ENCODE assay signal across 15 cellular contexts in genomic region chr9:95670122-95670521, GRCh38.
"Had no signal": no experiment of that assay in that cellular context is flagged by ENCODE, and none has a peak within 500 bp of the region (broad histone marks: within the 10 kb centered on the region; RNA-seq: fewer than 3 reads in every experiment).

No MANE protein-coding gene starts in this region.

- H3K4me3 Mint-ChIP-seq: activated T-helper 1 cell treated with anti-CD3 and anti-CD28 coated beads, Interleukin-12 subunit alpha, Interleukin-12 subunit beta, Interleukin-2, Interleukin-4 antibody, amounts not matched to agents 30 ng/mL and 10 ng/mL and 1 ng/mL, durations not matched to agents 14 hours and 24 hours and 36 hours; effector memory CD8-positive, alpha-beta T cell; neural crest cell had no signal

- H3K9me3 Mint-ChIP-seq: activated T-helper 1 cell treated with anti-CD3 and anti-CD28 coated beads, Interleukin-12 subunit alpha, Interleukin-12 subunit beta, Interleukin-2, Interleukin-4 antibody, amounts not matched to agents 30 ng/mL and 10 ng/mL and 1 ng/mL, durations not matched to agents 14 hours and 24 hours and 36 hours; effector memory CD8-positive, alpha-beta T cell had no signal

- H3K27ac ChIP-seq: ascending aorta, breast epithelium, gastrocnemius medialis, ovary, stomach, thoracic aorta had no signal

- H3K4me3 ChIP-seq: ascending aorta, breast epithelium, gastrocnemius medialis, ovary, stomach, thoracic aorta had no signal

- H3K27me3 ChIP-seq: ascending aorta, breast epithelium, ovary, stomach had no signal

- DNase-seq: dermis blood vessel endothelial cell; effector memory CD8-positive, alpha-beta T cell; gastrocnemius medialis; midbrain; ovary; stimulated activated CD4-positive, alpha-beta T cell treated with anti-CD3 and anti-CD28 coated beads, Interleukin-1b, Interleukin-23, amount 100 ng/mL, for 48 hours; stomach; T1000 had no signal

- H3K36me3 ChIP-seq: ascending aorta, breast epithelium, gastrocnemius medialis, ovary, stomach, thoracic aorta had no signal

- ATAC-seq: activated CD4-positive, CD25-positive, alpha-beta regulatory T cell treated with anti-CD3 and anti-CD28 coated beads, Interleukin-2, amount 50 U/mL, for 24 hours; effector memory CD8-positive, alpha-beta T cell; gastrocnemius medialis; left lobe of liver had no signal

- H3K4me1 ChIP-seq: breast epithelium, gastrocnemius medialis had no signal

- H3K9me3 ChIP-seq: ascending aorta, breast epithelium, gastrocnemius medialis, ovary, stomach, thoracic aorta had no signal

- H3K27ac Mint-ChIP-seq: activated T-helper 1 cell treated with anti-CD3 and anti-CD28 coated beads, Interleukin-12 subunit alpha, Interleukin-12 subunit beta, Interleukin-2, Interleukin-4 antibody, amounts not matched to agents 30 ng/mL and 10 ng/mL and 1 ng/mL, durations not matched to agents 14 hours and 24 hours and 36 hours; effector memory CD8-positive, alpha-beta T cell had no signal
